Comparison of ENCODE assay signal across 15 cellular contexts in the genomic region with DNA sequence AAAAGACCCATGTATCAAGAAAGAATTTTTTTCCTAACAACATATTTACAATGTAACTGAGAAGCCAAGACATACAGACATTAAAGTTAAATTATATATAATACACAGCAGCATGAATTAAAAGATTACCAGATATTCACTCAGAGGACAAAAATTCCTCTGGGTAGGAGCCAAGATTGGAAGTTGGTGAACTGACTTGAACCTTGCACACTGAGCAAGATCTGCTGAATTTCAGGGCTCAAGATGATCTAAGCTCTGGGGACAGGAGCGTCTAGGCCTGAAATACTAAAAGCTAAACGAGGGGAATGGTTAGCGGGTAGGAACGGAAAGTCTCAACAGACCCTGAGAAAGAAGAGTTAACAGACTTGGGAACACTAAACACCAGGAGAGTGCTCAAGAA. TPM values are rescaled to one million over a fixed set of nuclear protein-coding genes. Genes with fewer than 3 reads are reported as not detected.
A peak's percentile ranks its signal among the peaks of the same experiment; 100 is the strongest.
DNase-seq lines count a peak whose midpoint lies in the region; ATAC-seq and TF ChIP-seq lines count a peak whose summit lies in the region.
"Had no signal": no experiment of that assay in that cellular context is flagged by ENCODE, and none has a peak within 500 bp of the region (broad histone marks: within the 10 kb centered on the region; RNA-seq: fewer than 3 reads in every experiment).

No MANE protein-coding gene starts in this region.

- H3K79me2 ChIP-seq in H9 (ENCODE audit: insufficient read depth, low read length) (peaks cover 56% of the 10 kb centered on the region; the same call in 1 of the 2 replicates), trophoblast cell (ENCODE audit: control insufficient read depth, insufficient read depth, low read length, poor library complexity) (peaks cover 29% of the 10 kb centered on the region)

- no peak overlapping the region for H3K56ac ChIP-seq in H9 (ENCODE audit: insufficient read length, low read depth, low read length)

- H3K4me3 Mint-ChIP-seq in activated CD8-positive, alpha-beta T cell treated with anti-CD3 and anti-CD28 coated beads for 36 hours, result no peak overlapping the region
- no peak overlapping the region for H3K4me3 Mint-ChIP-seq in activated CD8-positive, alpha-beta T cell treated with anti-CD3 and anti-CD28 coated beads, Interleukin-2, amount 10 ng/mL, durations not matched to agents 7 days and 5 days
- H3K4me3 Mint-ChIP-seq in H9, result no peak overlapping the region
- H3K4me3 Mint-ChIP-seq in activated naive CD8-positive, alpha-beta T cell treated with anti-CD3 and anti-CD28 coated beads, Interleukin-2, amount 50 U/mL, for 24 hours, result no peak overlapping the region
- no peak overlapping the region for H3K4me3 Mint-ChIP-seq in Caco-2 (ENCODE audit: unreplicated experiment)

- intact Hi-C loops in activated CD8-positive, alpha-beta T cell treated with anti-CD3 and anti-CD28 coated beads for 36 hours (cut with micrococcal nuclease), result no loop called here
- intact Hi-C loops in Caco-2 (cut with micrococcal nuclease; ENCODE audit: unreplicated experiment), result no loop called here

- H2BK20ac ChIP-seq in H9 (ENCODE audit: low read depth, low read length, poor library complexity, severe bottlenecking), result no peak overlapping the region

- peaks cover 10% of the 10 kb centered on the region; the same call in 1 of the 2 replicates for H3K4me1 ChIP-seq in H9 (ENCODE audit: insufficient read depth, low read length)
- peaks cover 13 to 18% of the 10 kb centered on the region in 2 experiments for H3K4me1 ChIP-seq in trophoblast cell (ENCODE audit: control insufficient read depth in 1 of 2, insufficient read depth in 2 of 2, low read length in 2 of 2)
- peaks cover 19% of the 10 kb centered on the region; the same call in 1 of the 2 replicates for H3K4me1 ChIP-seq in Caco-2

- no peak for ATAC-seq in activated CD8-positive, alpha-beta T cell treated with anti-CD3 and anti-CD28 coated beads for 36 hours
- ATAC-seq in activated CD8-positive, alpha-beta T cell treated with anti-CD3 and anti-CD28 coated beads, Interleukin-2, amount 10 ng/mL, durations not matched to agents 7 days and 5 days, result no peak
- no peak for ATAC-seq in activated naive CD8-positive, alpha-beta T cell treated with anti-CD3 and anti-CD28 coated beads, Interleukin-2, amount 50 U/mL, for 24 hours

- H3K4ac ChIP-seq in H9 (ENCODE audit: low read depth, low read length) (no peak overlapping the region), trophoblast cell (ENCODE audit: low read depth, low read length) (peak overlapping the region; percentile 88)

- H4K8ac ChIP-seq in H9 (replicated peaks; ENCODE audit: insufficient read length, low read depth, low read length) (no peak overlapping the region), trophoblast cell (ENCODE audit: low read depth, low read length) (peak overlapping the region; percentile 79)

- H3K4me1 Mint-ChIP-seq in activated CD8-positive, alpha-beta T cell treated with anti-CD3 and anti-CD28 coated beads for 36 hours (ENCODE audit: low read depth), result peaks cover 82% of the 10 kb centered on the region
- H3K4me1 Mint-ChIP-seq in activated CD8-positive, alpha-beta T cell treated with anti-CD3 and anti-CD28 coated beads, Interleukin-2, amount 10 ng/mL, durations not matched to agents 7 days and 5 days (ENCODE audit: low read depth), result peaks cover 84% of the 10 kb centered on the region
- H3K4me1 Mint-ChIP-seq in H9, result peaks cover 62 to 79% of the 10 kb centered on the region in 2 experiments
- H3K4me1 Mint-ChIP-seq in activated naive CD8-positive, alpha-beta T cell treated with anti-CD3 and anti-CD28 coated beads, Interleukin-2, amount 50 U/mL, for 24 hours, result peaks cover 96% of the 10 kb centered on the region
- peaks cover 12% of the 10 kb centered on the region for H3K4me1 Mint-ChIP-seq in Caco-2 (ENCODE audit: low read depth, unreplicated experiment)

- H2AFZ ChIP-seq in H9 (ENCODE audit: low read length) (no peak overlapping the region), trophoblast cell (ENCODE audit: insufficient read depth, low read length, poor library complexity) (no peak overlapping the region)

- H3K27me3 Mint-ChIP-seq in activated CD8-positive, alpha-beta T cell treated with anti-CD3 and anti-CD28 coated beads for 36 hours, result no peaks in the 10 kb centered on the region
- H3K27me3 Mint-ChIP-seq in activated CD8-positive, alpha-beta T cell treated with anti-CD3 and anti-CD28 coated beads, Interleukin-2, amount 10 ng/mL, durations not matched to agents 7 days and 5 days (ENCODE audit: low read depth), result no peaks in the 10 kb centered on the region
- H3K27me3 Mint-ChIP-seq in H9 (ENCODE audit: low read depth) (no peaks in the 10 kb centered on the region), Caco-2 (ENCODE audit: insufficient read depth, unreplicated experiment) (no peaks in the 10 kb centered on the region)
- no peaks in the 10 kb centered on the region for H3K27me3 Mint-ChIP-seq in activated naive CD8-positive, alpha-beta T cell treated with anti-CD3 and anti-CD28 coated beads, Interleukin-2, amount 50 U/mL, for 24 hours

- H3K27ac ChIP-seq in H9 (ENCODE audit: insufficient read length, low read depth, low read length), result no peak overlapping the region
- H3K27ac ChIP-seq in trophoblast cell (ENCODE audit: low read depth, low read length), result no peak overlapping the region
- no peak overlapping the region for H3K27ac ChIP-seq in RWPE1
- H3K27ac ChIP-seq: colonic mucosa had no signal

- H2BK120ac ChIP-seq in H9 (ENCODE audit: low read depth, low read length, poor library complexity, severe bottlenecking) (no peak overlapping the region), trophoblast cell (ENCODE audit: insufficient read depth, low read length, poor library complexity) (no peak overlapping the region)

- H3K9ac ChIP-seq in H9 (ENCODE audit: extremely low read depth, insufficient read length, low read length) (no peak overlapping the region), trophoblast cell (ENCODE audit: low read length) (no peak overlapping the region)

- H2BK12ac ChIP-seq in H9 (ENCODE audit: insufficient read length, low read depth, low read length) (no peak overlapping the region), trophoblast cell (ENCODE audit: low read length) (no peak overlapping the region)

- no peaks in the 10 kb centered on the region for H3K79me1 ChIP-seq in H9 (ENCODE audit: insufficient read depth, low read depth, low read length, poor library complexity, severe bottlenecking)
- peaks cover 11% of the 10 kb centered on the region for H3K79me1 ChIP-seq in trophoblast cell (ENCODE audit: low read length)

- H3K23me2 ChIP-seq in H9 (ENCODE audit: insufficient read length, low read depth, low read length, poor library complexity, severe bottlenecking), result no peaks in the 10 kb centered on the region

- H2BK15ac ChIP-seq in H9 (ENCODE audit: low read depth, low read length), result no peak overlapping the region

- no peak for TF ChIP-seq CTCF in activated CD8-positive, alpha-beta T cell treated with anti-CD3 and anti-CD28 coated beads for 36 hours (IDR thresholded peaks at IDR 0.05)
- TF ChIP-seq CTCF in H9 (conservative IDR thresholded peaks at IDR 0.05) (no peak), RWPE1 (conservative IDR thresholded peaks at IDR 0.05; ENCODE audit: low read depth) (no peak), Caco-2 (IDR thresholded peaks at IDR 0.05; ENCODE audit: insufficient read depth in 1 of 2, low read depth in 1 of 2, low read length in 1 of 2, severe bottlenecking in 1 of 2, unreplicated experiment in 1 of 2) (no peak)

- H4K20me1 ChIP-seq in H9 (ENCODE audit: control insufficient read depth, insufficient read depth, insufficient read length), result no peaks in the 10 kb centered on the region

- H3K4me3 ChIP-seq in trophoblast cell (ENCODE audit: low read depth, low read length), result no peak overlapping the region
- no peak overlapping the region for H3K4me3 ChIP-seq in Caco-2 (ENCODE audit: low read depth, low read length)
- H3K4me3 ChIP-seq: colonic mucosa had no signal

- H3K9me3 ChIP-seq in H9 (ENCODE audit: control insufficient read depth, low read depth, low read length) (no peaks in the 10 kb centered on the region), trophoblast cell (ENCODE audit: insufficient read depth, low read depth, low read length) (no peaks in the 10 kb centered on the region), Caco-2 (no peaks in the 10 kb centered on the region)
- H3K9me3 ChIP-seq: colonic mucosa had no signal

- H3T11ph ChIP-seq in H9 (ENCODE audit: low read length), result peak overlapping the region; percentile 1

- H3K27me3 ChIP-seq in H9 (ENCODE audit: insufficient read depth, low read length) (no peaks in the 10 kb centered on the region), trophoblast cell (ENCODE audit: insufficient read depth, low read length) (no peaks in the 10 kb centered on the region), Caco-2 (replicated peaks; ENCODE audit: control insufficient read depth, insufficient read depth, low read length) (no peaks in the 10 kb centered on the region)
- H3K27me3 ChIP-seq: colonic mucosa had no signal

- CTCF ChIA-PET in activated CD8-positive, alpha-beta T cell treated with anti-CD3 and anti-CD28 coated beads for 36 hours (lab: Charles Lee), result interaction anchor here (0.7 to 1.0 kb wide), 2 partner anchors 19 to 25 kb away, joined by 3 read pairs; no protein-coding TSS in a partner anchor
- CTCF ChIA-PET in activated CD8-positive, alpha-beta T cell treated with anti-CD3 and anti-CD28 coated beads, Interleukin-2, amount 10 ng/mL, durations not matched to agents 7 days and 5 days (lab: Charles Lee), result interaction anchor here (1.3 kb wide), 1 partner anchor 11 kb away, joined by 5 read pairs; no protein-coding TSS in a partner anchor
- CTCF ChIA-PET in RWPE1 (lab: Yijun Ruan, JAX) (no interaction called here), Caco-2 (lab: Charles Lee) (no interaction called here)

- no peak overlapping the region for H3K14ac ChIP-seq in H9 (ENCODE audit: insufficient read depth, low read length)
- no peak overlapping the region for H3K14ac ChIP-seq in trophoblast cell (ENCODE audit: low read length)

- H2AK5ac ChIP-seq in H9 (ENCODE audit: insufficient read length, low read length) (no peak overlapping the region), trophoblast cell (ENCODE audit: low read length) (no peak overlapping the region)

- H3K36me3 Mint-ChIP-seq in activated CD8-positive, alpha-beta T cell treated with anti-CD3 and anti-CD28 coated beads for 36 hours (ENCODE audit: low read depth), result peaks cover 37% of the 10 kb centered on the region
- peaks cover 42% of the 10 kb centered on the region for H3K36me3 Mint-ChIP-seq in activated CD8-positive, alpha-beta T cell treated with anti-CD3 and anti-CD28 coated beads, Interleukin-2, amount 10 ng/mL, durations not matched to agents 7 days and 5 days (ENCODE audit: low read depth)
- H3K36me3 Mint-ChIP-seq in H9 (ENCODE audit: insufficient read depth in 1 of 3, low read depth in 3 of 3) (peaks cover 19 to 39% (median 24%) of the 10 kb centered on the region in 3 experiments), Caco-2 (ENCODE audit: insufficient read depth, unreplicated experiment) (peaks cover 6% of the 10 kb centered on the region)
- H3K36me3 Mint-ChIP-seq in activated naive CD8-positive, alpha-beta T cell treated with anti-CD3 and anti-CD28 coated beads, Interleukin-2, amount 50 U/mL, for 24 hours (ENCODE audit: low read depth), result peaks cover 19% of the 10 kb centered on the region

- H4K91ac ChIP-seq in H9 (ENCODE audit: insufficient read length, low read depth, low read length), result no peak overlapping the region
- H4K91ac ChIP-seq in trophoblast cell (ENCODE audit: low read depth, low read length), result no peak overlapping the region

- DNase-seq in activated CD8-positive, alpha-beta T cell treated with anti-CD3 and anti-CD28 coated beads for 36 hours, result no peak
- no peak for DNase-seq in activated CD8-positive, alpha-beta T cell treated with anti-CD3 and anti-CD28 coated beads, Interleukin-2, amount 10 ng/mL, durations not matched to agents 7 days and 5 days
- DNase-seq in H9, result no peak
- DNase-seq in activated naive CD8-positive, alpha-beta T cell treated with anti-CD3 and anti-CD28 coated beads, Interleukin-2, amount 50 U/mL, for 24 hours, result no peak
- DNase-seq in trophoblast cell, result no peak
- no peak for DNase-seq in RWPE1 (ENCODE audit: low spot score)
- DNase-seq in Caco-2, result no peak
- DNase-seq in ecto neural progenitor cell (ENCODE audit: low spot score), result no peak
- DNase-seq: anterior cingulate cortex, colonic mucosa, erythroblast, GOT3, NCI-H146, NCI-H510A, OCI-M1 had no signal

- H3K4me2 ChIP-seq in H9 (ENCODE audit: insufficient read depth, insufficient read length, low read length) (no peak overlapping the region), trophoblast cell (ENCODE audit: low read length) (no peak overlapping the region)

- no peak overlapping the region for H2BK5ac ChIP-seq in H9 (ENCODE audit: insufficient read length, low read length)
- no peak overlapping the region for H2BK5ac ChIP-seq in trophoblast cell (ENCODE audit: low read depth, low read length, poor library complexity)

- WGBS in H9 (ENCODE audit: extremely low coverage, insufficient read length, low lambda C conversion rate), result no CpG with 5 or more reads among the region's 4 CpGs
- no CpG with 5 or more reads among the region's 4 CpGs for WGBS in trophoblast cell (ENCODE audit: extremely low coverage, insufficient coverage, insufficient read length)

- H4K12ac ChIP-seq in trophoblast cell (ENCODE audit: low read depth, low read length), result no peak overlapping the region

- no peak overlapping the region for H4K5ac ChIP-seq in H9 (ENCODE audit: insufficient read length, low read depth, low read length)

- H3K36me3 ChIP-seq in trophoblast cell (ENCODE audit: control insufficient read depth in 1 of 2, insufficient read depth in 2 of 2, low read length in 2 of 2), result no peaks in the 10 kb centered on the region
- no peaks in the 10 kb centered on the region; the same call in 1 of the 2 replicates for H3K36me3 ChIP-seq in Caco-2 (ENCODE audit: control insufficient read depth, insufficient read depth, low read length)
- H3K36me3 ChIP-seq: colonic mucosa had no signal

- no peak overlapping the region for H3K23ac ChIP-seq in H9 (ENCODE audit: insufficient read length, low read depth, low read length)
- H3K23ac ChIP-seq in trophoblast cell (ENCODE audit: low read length), result no peak overlapping the region

- POLR2A ChIA-PET in activated CD8-positive, alpha-beta T cell treated with anti-CD3 and anti-CD28 coated beads for 36 hours (lab: Charles Lee), result interaction anchor here (1.4 kb wide), 1 partner anchor 44 kb away, joined by 3 read pairs; no protein-coding TSS in a partner anchor
- POLR2A ChIA-PET in activated CD8-positive, alpha-beta T cell treated with anti-CD3 and anti-CD28 coated beads, Interleukin-2, amount 10 ng/mL, durations not matched to agents 7 days and 5 days (lab: Charles Lee), result no interaction called here
- POLR2A ChIA-PET in RWPE1 (lab: Yijun Ruan, JAX; ENCODE audit: low non-redundant PET), result no interaction called here
- POLR2A ChIA-PET in Caco-2 (lab: Charles Lee), result no interaction called here

- H3K27ac Mint-ChIP-seq in activated CD8-positive, alpha-beta T cell treated with anti-CD3 and anti-CD28 coated beads for 36 hours, result peak overlapping the region; percentile 77
- H3K27ac Mint-ChIP-seq in activated CD8-positive, alpha-beta T cell treated with anti-CD3 and anti-CD28 coated beads, Interleukin-2, amount 10 ng/mL, durations not matched to agents 7 days and 5 days, result no peak overlapping the region
- H3K27ac Mint-ChIP-seq in H9 (peak overlapping the region; percentile 51 to 89 (median 74); a peak in 4 of 7 replicates), Caco-2 (ENCODE audit: unreplicated experiment) (no peak overlapping the region)
- peak overlapping the region; percentile 73 for H3K27ac Mint-ChIP-seq in activated naive CD8-positive, alpha-beta T cell treated with anti-CD3 and anti-CD28 coated beads, Interleukin-2, amount 50 U/mL, for 24 hours

- H3K9me3 Mint-ChIP-seq in activated CD8-positive, alpha-beta T cell treated with anti-CD3 and anti-CD28 coated beads for 36 hours, result peaks cover 2% of the 10 kb centered on the region
- peaks cover 4% of the 10 kb centered on the region for H3K9me3 Mint-ChIP-seq in activated CD8-positive, alpha-beta T cell treated with anti-CD3 and anti-CD28 coated beads, Interleukin-2, amount 10 ng/mL, durations not matched to agents 7 days and 5 days (ENCODE audit: insufficient read depth)
- peaks cover 4 to 8% of the 10 kb centered on the region in 2 experiments; a peak in 3 of 5 replicates for H3K9me3 Mint-ChIP-seq in H9
- H3K9me3 Mint-ChIP-seq in activated naive CD8-positive, alpha-beta T cell treated with anti-CD3 and anti-CD28 coated beads, Interleukin-2, amount 50 U/mL, for 24 hours, result peaks cover 4% of the 10 kb centered on the region
- H3K9me3 Mint-ChIP-seq in Caco-2 (ENCODE audit: unreplicated experiment), result peaks cover 17% of the 10 kb centered on the region

- BruUV-seq in Caco-2 (replicated peaks; lab: Mats Ljungman, UMichigan), result no TSS peak

- H3K18ac ChIP-seq in H9 (ENCODE audit: insufficient read length, low read depth, low read length) (no peak overlapping the region), trophoblast cell (ENCODE audit: low read length) (no peak overlapping the region)

RNA-seq across cellular contexts. Expression of a gene that starts 8.5 kb away (rescaled TPM):
- total RNA-seq in activated CD8-positive, alpha-beta T cell treated with anti-CD3 and anti-CD28 coated beads for 36 hours, result 10 to 100 TPM; 30.6 to 30.8 TPM
- total RNA-seq in activated CD8-positive, alpha-beta T cell treated with anti-CD3 and anti-CD28 coated beads, Interleukin-2, amount 10 ng/mL, durations not matched to agents 7 days and 5 days, result 10 to 100 TPM; 23.1 to 24.0 TPM
- total RNA-seq in H9 (2021), result 43.5 and 44.6 TPM in 2 replicates
- polyA plus RNA-seq in trophoblast cell (2013), result 22.6 and 23.1 TPM in 2 replicates
- total RNA-seq in Caco-2 (2022), result 10.4 and 11.4 TPM in 2 replicates

Comparison
In these comparisons a context has a peak if more than half of its experiments do, and no peak if none do; other contexts are left out.
1. H3K27ac Mint-ChIP-seq: peak in activated CD8-positive, alpha-beta T cell treated with anti-CD3 and anti-CD28 coated beads for 36 hours (single experiment), H9 (3 of 3) and activated naive CD8-positive, alpha-beta T cell treated with anti-CD3 and anti-CD28 coated beads, Interleukin-2, amount 50 U/mL, for 24 hours (single experiment); none in activated CD8-positive, alpha-beta T cell treated with anti-CD3 and anti-CD28 coated beads, Interleukin-2, amount 10 ng/mL, durations not matched to agents 7 days and 5 days (single experiment) and Caco-2 (single experiment).
2. CTCF ChIA-PET loops: an anchor here in activated CD8-positive, alpha-beta T cell treated with anti-CD3 and anti-CD28 coated beads for 36 hours (0.7 to 1.0 kb wide) and activated CD8-positive, alpha-beta T cell treated with anti-CD3 and anti-CD28 coated beads, Interleukin-2, amount 10 ng/mL, durations not matched to agents 7 days and 5 days (1.3 kb wide); none called in RWPE1 and Caco-2.